26 cellular contexts compared by ENCODE assay signal in the genomic region with DNA sequence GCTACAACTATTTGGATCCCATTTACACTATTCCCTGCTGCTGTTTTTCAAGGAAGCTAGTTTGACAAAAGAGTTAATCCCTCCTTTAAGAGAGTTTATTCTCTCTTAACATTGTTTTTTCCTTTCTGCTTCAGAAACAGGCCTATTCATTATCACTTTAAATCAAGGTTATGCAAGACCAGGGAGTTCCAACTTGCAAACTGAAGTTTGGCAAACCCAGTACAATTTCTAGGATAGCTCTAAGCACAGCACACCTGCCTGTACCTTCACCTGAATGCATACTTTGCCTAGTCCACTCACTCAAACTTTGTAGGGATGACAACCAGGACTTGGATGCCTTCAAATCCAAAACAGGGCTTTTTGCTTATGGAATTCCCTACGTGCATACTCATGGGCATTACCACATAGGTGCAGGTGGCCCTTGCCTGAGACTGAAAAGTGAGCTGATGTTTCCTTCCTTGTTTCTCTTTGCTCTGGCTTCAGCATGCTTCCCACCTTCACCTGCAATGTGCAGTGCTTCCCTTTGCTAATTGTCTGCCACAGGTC.
DNase-seq lines count a peak whose midpoint lies in the region; ATAC-seq, FAIRE-seq and TF ChIP-seq lines count a peak whose summit lies in the region.
"Had no signal": no experiment of that assay in that cellular context is flagged by ENCODE, and none has a peak within 500 bp of the region (broad histone marks: within the 10 kb centered on the region; RNA-seq: fewer than 3 reads in every experiment).

No MANE protein-coding gene starts in this region.

- H3K27me3 ChIP-seq in GM23338 (ENCODE audit: insufficient read depth), result no peaks in the 10 kb centered on the region
- H3K27me3 ChIP-seq in bronchial epithelial cell (ENCODE audit: control insufficient read depth, insufficient read depth, low read length), result no peaks in the 10 kb centered on the region
- H3K27me3 ChIP-seq in suprapubic skin, result no peaks in the 10 kb centered on the region
- H3K27me3 ChIP-seq: BE2C; BLaER1 treated with 17β-estradiol and CSF1 and Interleukin-3, amounts not matched to agents 10 nM and 100 nM had no signal

- WGBS in suprapubic skin, result 74% methylated on average over 1 of the region's 1 CpG

- no peak for TF ChIP-seq EP300 in suprapubic skin (IDR thresholded peaks at IDR 0.05)

- peaks cover 1% of the 10 kb centered on the region for H3K27me3 Mint-ChIP-seq in GM23338 (ENCODE audit: insufficient read depth, low read depth, poor library complexity)
- H3K27me3 Mint-ChIP-seq: CD4-positive, alpha-beta T cell; CD8-positive, alpha-beta memory T cell had no signal

- no peak overlapping the region for H3K4me2 ChIP-seq in GM23338
- H3K4me2 ChIP-seq: A549; BLaER1 treated with 17β-estradiol and CSF1 and Interleukin-3, amounts not matched to agents 10 nM and 100 nM had no signal

- no peak overlapping the region for H3K4me3 Mint-ChIP-seq in GM23338
- H3K4me3 Mint-ChIP-seq: CD14-positive monocyte; CD4-positive, alpha-beta T cell; CD8-positive, alpha-beta memory T cell; HFFc6 had no signal

- H3K9me3 ChIP-seq in suprapubic skin, result no peaks in the 10 kb centered on the region
- H3K9me3 ChIP-seq: A549; BE2C; BLaER1 treated with 17β-estradiol and CSF1 and Interleukin-3, amounts not matched to agents 10 nM and 100 nM; HAP-1 had no signal

- H3K4me3 ChIP-seq in GM23338 (no peak overlapping the region), bronchial epithelial cell (ENCODE audit: low read depth, low read length) (no peak overlapping the region), suprapubic skin (no peak overlapping the region)
- H3K4me3 ChIP-seq: A549; BLaER1 treated with 17β-estradiol and CSF1 and Interleukin-3, amounts not matched to agents 10 nM and 100 nM; GM12878; GM23248; HAP-1 had no signal

- peak overlapping the region; percentile 49; the same call in 1 of the 2 replicates for H2AFZ ChIP-seq in GM23338
- H2AFZ ChIP-seq: GM23248 had no signal

- no peak for FAIRE-seq in bronchial epithelial cell (lab: Jason Lieb, UNC)
- FAIRE-seq: A549, D721Med, GM12878, GM19239 had no signal

- no peaks in the 10 kb centered on the region for H3K4me1 Mint-ChIP-seq in GM23338
- H3K4me1 Mint-ChIP-seq: CD14-positive monocyte; CD8-positive, alpha-beta memory T cell had no signal

- no peaks in the 10 kb centered on the region for H3K79me2 ChIP-seq in GM23338 (replicated peaks; ENCODE audit: insufficient read depth)

- ATAC-seq in GM23338 (no peak), esophagus mucosa (peak; percentile 75), left lobe of liver (peak; percentile 74)
- ATAC-seq: A549, GM12878 had no signal

- H3K27ac ChIP-seq in GM23338 (ENCODE audit: low read depth) (no peak overlapping the region), suprapubic skin (no peak overlapping the region)
- H3K27ac ChIP-seq: A549; BLaER1 treated with 17β-estradiol and CSF1 and Interleukin-3, amounts not matched to agents 10 nM and 100 nM; GM23248 had no signal

- H3K4me1 ChIP-seq in GM23338 (ENCODE audit: insufficient read depth) (no peaks in the 10 kb centered on the region), suprapubic skin (peaks cover 6% of the 10 kb centered on the region)
- H3K4me1 ChIP-seq: A549, BE2C had no signal

- no peaks in the 10 kb centered on the region for H3K36me3 ChIP-seq in GM23338 (ENCODE audit: insufficient read depth)
- no peaks in the 10 kb centered on the region for H3K36me3 ChIP-seq in bronchial epithelial cell (ENCODE audit: control insufficient read depth, insufficient read depth, low read length)
- H3K36me3 ChIP-seq in suprapubic skin, result no peaks in the 10 kb centered on the region
- H3K36me3 ChIP-seq: BE2C; BLaER1 treated with 17β-estradiol and CSF1 and Interleukin-3, amounts not matched to agents 10 nM and 100 nM; HAP-1 had no signal

- no peaks in the 10 kb centered on the region; the same call in 2 of the 3 replicates for H3K9me3 Mint-ChIP-seq in GM23338
- H3K9me3 Mint-ChIP-seq: CD4-positive, alpha-beta T cell; HFFc6 had no signal

- H4K20me1 ChIP-seq in GM23338 (replicated peaks; ENCODE audit: insufficient read depth), result no peaks in the 10 kb centered on the region
- H4K20me1 ChIP-seq: BLaER1 treated with 17β-estradiol and CSF1 and Interleukin-3, amounts not matched to agents 10 nM and 100 nM had no signal

- TF ChIP-seq POLR2A in suprapubic skin (IDR thresholded peaks at IDR 0.05), result no peak

- H3K36me3 Mint-ChIP-seq in GM23338 (ENCODE audit: low read depth), result peaks cover 3% of the 10 kb centered on the region; the same call in 1 of the 3 replicates
- H3K36me3 Mint-ChIP-seq: CD14-positive monocyte; CD8-positive, alpha-beta memory T cell had no signal

- no peaks in the 10 kb centered on the region for H3F3A ChIP-seq in GM23338 (replicated peaks; ENCODE audit: low read depth)

- TF ChIP-seq CTCF in GM23338 (conservative IDR thresholded peaks at IDR 0.05; ENCODE audit: low read depth in 2 of 2) (no peak), bronchial epithelial cell (IDR thresholded peaks at IDR 0.05; ENCODE audit: insufficient read depth, low read length, severe bottlenecking) (no peak), suprapubic skin (IDR thresholded peaks at IDR 0.05) (no peak)

- H3K27ac Mint-ChIP-seq in GM23338, result no peak overlapping the region
- H3K27ac Mint-ChIP-seq: CD14-positive monocyte; CD4-positive, alpha-beta T cell; CD8-positive, alpha-beta memory T cell; HFFc6 had no signal

- H3K9me2 ChIP-seq in GM23338 (ENCODE audit: insufficient read depth), result no peaks in the 10 kb centered on the region; the same call in 1 of the 2 replicates

- DNase-seq in GM23338 (ENCODE audit: low spot score) (no peak), bronchial epithelial cell (ENCODE audit: low read depth) (peak; percentile 28), left lobe of liver (ENCODE audit: low spot score) (no peak), suprapubic skin (ENCODE audit: low spot score in 2 of 2) (no peak), SKM-1 treated with dmso at 0.1 percent for 144 hours (lab: John Stamatoyannopoulos, UW; ENCODE audit: unreplicated experiment) (no peak)
- DNase-seq in activated CD8-positive, alpha-beta memory T cell treated with anti-CD3 and anti-CD28 coated beads for 24 hours, result no peak
- DNase-seq: 8988T; ACHN; AML-193; BE2C; CD4-positive, alpha-beta T cell; CD8-positive, alpha-beta memory T cell; DMS 273 treated with DMSO at 0.1 percent for 48 hours; DMS79; EL; GDM1; GM23248; HFFc6 had no signal

TF ChIP-seq in GM23338, 12 proteins besides CTCF, POLR2A, EP300 and RAD21 (continues in another document):
- TF ChIP-seq ZNF331 (CRISPR knock-in tag; IDR thresholded peaks at IDR 0.05; ENCODE audit: low read depth) (no peak), JUNB (IDR thresholded peaks at IDR 0.05; ENCODE audit: unreplicated experiment) (no peak), POLR2AphosphoS5 (IDR thresholded peaks at IDR 0.05; ENCODE audit: low read depth) (no peak)
- TF ChIP-seq, protein P1, sequence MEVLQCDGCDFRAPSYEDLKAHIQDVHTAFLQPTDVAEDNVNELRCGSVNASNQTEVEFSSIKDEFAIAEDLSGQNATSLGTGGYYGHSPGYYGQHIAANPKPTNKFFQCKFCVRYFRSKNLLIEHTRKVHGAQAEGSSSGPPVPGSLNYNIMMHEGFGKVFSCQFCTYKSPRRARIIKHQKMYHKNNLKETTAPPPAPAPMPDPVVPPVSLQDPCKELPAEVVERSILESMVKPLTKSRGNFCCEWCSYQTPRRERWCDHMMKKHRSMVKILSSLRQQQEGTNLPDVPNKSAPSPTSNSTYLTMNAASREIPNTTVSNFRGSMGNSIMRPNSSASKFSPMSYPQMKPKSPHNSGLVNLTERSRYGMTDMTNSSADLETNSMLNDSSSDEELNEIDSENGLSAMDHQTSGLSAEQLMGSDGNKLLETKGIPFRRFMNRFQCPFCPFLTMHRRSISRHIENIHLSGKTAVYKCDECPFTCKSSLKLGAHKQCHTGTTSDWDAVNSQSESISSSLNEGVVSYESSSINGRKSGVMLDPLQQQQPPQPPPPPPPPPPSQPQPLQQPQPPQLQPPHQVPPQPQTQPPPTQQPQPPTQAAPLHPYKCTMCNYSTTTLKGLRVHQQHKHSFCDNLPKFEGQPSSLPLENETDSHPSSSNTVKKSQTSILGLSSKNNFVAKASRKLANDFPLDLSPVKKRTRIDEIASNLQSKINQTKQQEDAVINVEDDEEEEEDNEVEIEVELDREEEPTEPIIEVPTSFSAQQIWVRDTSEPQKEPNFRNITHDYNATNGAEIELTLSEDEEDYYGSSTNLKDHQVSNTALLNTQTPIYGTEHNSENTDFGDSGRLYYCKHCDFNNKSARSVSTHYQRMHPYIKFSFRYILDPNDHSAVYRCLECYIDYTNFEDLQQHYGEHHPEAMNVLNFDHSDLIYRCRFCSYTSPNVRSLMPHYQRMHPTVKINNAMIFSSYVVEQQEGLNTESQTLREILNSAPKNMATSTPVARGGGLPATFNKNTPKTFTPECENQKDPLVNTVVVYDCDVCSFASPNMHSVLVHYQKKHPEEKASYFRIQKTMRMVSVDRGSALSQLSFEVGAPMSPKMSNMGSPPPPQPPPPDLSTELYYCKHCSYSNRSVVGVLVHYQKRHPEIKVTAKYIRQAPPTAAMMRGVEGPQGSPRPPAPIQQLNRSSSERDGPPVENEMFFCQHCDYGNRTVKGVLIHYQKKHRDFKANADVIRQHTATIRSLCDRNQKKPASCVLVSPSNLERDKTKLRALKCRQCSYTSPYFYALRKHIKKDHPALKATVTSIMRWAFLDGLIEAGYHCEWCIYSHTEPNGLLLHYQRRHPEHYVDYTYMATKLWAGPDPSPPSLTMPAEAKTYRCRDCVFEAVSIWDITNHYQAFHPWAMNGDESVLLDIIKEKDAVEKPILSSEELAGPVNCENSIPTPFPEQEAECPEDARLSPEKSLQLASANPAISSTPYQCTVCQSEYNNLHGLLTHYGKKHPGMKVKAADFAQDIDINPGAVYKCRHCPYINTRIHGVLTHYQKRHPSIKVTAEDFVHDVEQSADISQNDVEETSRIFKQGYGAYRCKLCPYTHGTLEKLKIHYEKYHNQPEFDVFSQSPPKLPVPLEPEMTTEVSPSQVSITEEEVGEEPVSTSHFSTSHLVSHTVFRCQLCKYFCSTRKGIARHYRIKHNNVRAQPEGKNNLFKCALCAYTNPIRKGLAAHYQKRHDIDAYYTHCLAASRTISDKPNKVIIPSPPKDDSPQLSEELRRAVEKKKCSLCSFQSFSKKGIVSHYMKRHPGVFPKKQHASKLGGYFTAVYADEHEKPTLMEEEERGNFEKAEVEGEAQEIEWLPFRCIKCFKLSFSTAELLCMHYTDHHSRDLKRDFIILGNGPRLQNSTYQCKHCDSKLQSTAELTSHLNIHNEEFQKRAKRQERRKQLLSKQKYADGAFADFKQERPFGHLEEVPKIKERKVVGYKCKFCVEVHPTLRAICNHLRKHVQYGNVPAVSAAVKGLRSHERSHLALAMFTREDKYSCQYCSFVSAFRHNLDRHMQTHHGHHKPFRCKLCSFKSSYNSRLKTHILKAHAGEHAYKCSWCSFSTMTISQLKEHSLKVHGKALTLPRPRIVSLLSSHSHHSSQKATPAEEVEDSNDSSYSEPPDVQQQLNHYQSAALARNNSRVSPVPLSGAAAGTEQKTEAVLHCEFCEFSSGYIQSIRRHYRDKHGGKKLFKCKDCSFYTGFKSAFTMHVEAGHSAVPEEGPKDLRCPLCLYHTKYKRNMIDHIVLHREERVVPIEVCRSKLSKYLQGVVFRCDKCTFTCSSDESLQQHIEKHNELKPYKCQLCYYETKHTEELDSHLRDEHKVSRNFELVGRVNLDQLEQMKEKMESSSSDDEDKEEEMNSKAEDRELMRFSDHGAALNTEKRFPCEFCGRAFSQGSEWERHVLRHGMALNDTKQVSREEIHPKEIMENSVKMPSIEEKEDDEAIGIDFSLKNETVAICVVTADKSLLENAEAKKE (CRISPR knock-in tag; IDR thresholded peaks at IDR 0.05), result no peak
